Comparison of ENCODE assay signal across 9 cellular contexts in genomic region chr16:14564881-14565687, GRCh38.
DNase-seq lines count a peak whose midpoint lies in the region; ATAC-seq and TF ChIP-seq lines count a peak whose summit lies in the region.
"Had no signal": no experiment of that assay in that cellular context is flagged by ENCODE, and none has a peak within 500 bp of the region (broad histone marks: within the 10 kb centered on the region; RNA-seq: fewer than 3 reads in every experiment).

No MANE protein-coding gene starts in this region.

- peak overlapping the region; percentile 50 for H3K27ac Mint-ChIP-seq in activated CD4-positive, alpha-beta memory T cell treated with anti-CD3 and anti-CD28 coated beads, Interleukin-2, amount 10 ng/mL, durations not matched to agents 7 days and 5 days
- no peak overlapping the region for H3K27ac Mint-ChIP-seq in activated CD4-positive, alpha-beta memory T cell treated with anti-CD3 and anti-CD28 coated beads for 36 hours

- H3K36me3 ChIP-seq in stomach, result peaks cover 0 to 5% (median 0%) of the 10 kb centered on the region in 4 donors

- H3K27me3 ChIP-seq in stomach, result no peaks in the 10 kb centered on the region

- no peaks in the 10 kb centered on the region for H3K9me3 Mint-ChIP-seq in activated CD4-positive, alpha-beta memory T cell treated with anti-CD3 and anti-CD28 coated beads, Interleukin-2, amount 10 ng/mL, durations not matched to agents 7 days and 5 days
- H3K9me3 Mint-ChIP-seq in activated CD4-positive, alpha-beta memory T cell treated with anti-CD3 and anti-CD28 coated beads for 36 hours, result no peaks in the 10 kb centered on the region

- H3K36me3 Mint-ChIP-seq in activated CD4-positive, alpha-beta memory T cell treated with anti-CD3 and anti-CD28 coated beads, Interleukin-2, amount 10 ng/mL, durations not matched to agents 7 days and 5 days (ENCODE audit: low read depth), result peaks cover 3% of the 10 kb centered on the region
- H3K36me3 Mint-ChIP-seq in activated CD4-positive, alpha-beta memory T cell treated with anti-CD3 and anti-CD28 coated beads for 36 hours, result peaks cover 12% of the 10 kb centered on the region

- no peak for DNase-seq in activated CD4-positive, alpha-beta memory T cell treated with anti-CD3 and anti-CD28 coated beads, Interleukin-2, amount 10 ng/mL, durations not matched to agents 7 days and 5 days
- no peak for DNase-seq in activated CD4-positive, alpha-beta memory T cell treated with anti-CD3 and anti-CD28 coated beads for 36 hours
- DNase-seq in NCI-H774 (lab: John Stamatoyannopoulos, UW), result peak; percentile 66
- peak; percentile 70 for DNase-seq in fibroblast of gingiva (ENCODE audit: low read depth)
- DNase-seq in stomach, result no peak
- DNase-seq in GOT3 (lab: John Stamatoyannopoulos, UW), result no peak
- DNase-seq in activated naive CD4-positive, alpha-beta T cell (lab: John Stamatoyannopoulos, UW), result no peak
- DNase-seq: AML-193 had no signal

- CTCF ChIA-PET in activated CD4-positive, alpha-beta memory T cell treated with anti-CD3 and anti-CD28 coated beads, Interleukin-2, amount 10 ng/mL, durations not matched to agents 7 days and 5 days (lab: Charles Lee), result no interaction called here
- CTCF ChIA-PET in activated CD4-positive, alpha-beta memory T cell treated with anti-CD3 and anti-CD28 coated beads for 36 hours (lab: Charles Lee), result interaction anchor here (0.6 to 1.2 kb wide), 2 partner anchors 9 to 269 kb away, joined by 3 to 4 read pairs; no protein-coding TSS in a partner anchor

- H3K4me1 ChIP-seq in stomach, result peaks cover 54 to 94% (median 72%) of the 10 kb centered on the region in 4 donors

- intact Hi-C loops in activated CD4-positive, alpha-beta memory T cell treated with anti-CD3 and anti-CD28 coated beads for 36 hours (cut with micrococcal nuclease), result no loop called here
- intact Hi-C loops in stomach (cut with DNase I; ENCODE audit: low total_unique reads), result no loop called here

- no peaks in the 10 kb centered on the region for H3K9me3 ChIP-seq in stomach

- POLR2A ChIA-PET in activated CD4-positive, alpha-beta memory T cell treated with anti-CD3 and anti-CD28 coated beads, Interleukin-2, amount 10 ng/mL, durations not matched to agents 7 days and 5 days (lab: Charles Lee), result no interaction called here
- POLR2A ChIA-PET in activated CD4-positive, alpha-beta memory T cell treated with anti-CD3 and anti-CD28 coated beads for 36 hours (lab: Charles Lee), result interaction anchor here (0.6 kb wide), 1 partner anchor 76 kb away, joined by 3 read pairs; no protein-coding TSS in a partner anchor

- no peak for TF ChIP-seq EP300 in stomach (IDR thresholded peaks at IDR 0.05)

- peaks cover 13% of the 10 kb centered on the region for H3K4me1 Mint-ChIP-seq in activated CD4-positive, alpha-beta memory T cell treated with anti-CD3 and anti-CD28 coated beads, Interleukin-2, amount 10 ng/mL, durations not matched to agents 7 days and 5 days
- peaks cover 13% of the 10 kb centered on the region for H3K4me1 Mint-ChIP-seq in activated CD4-positive, alpha-beta memory T cell treated with anti-CD3 and anti-CD28 coated beads for 36 hours (ENCODE audit: low read depth)

- H3K27ac ChIP-seq in stomach, result peak overlapping the region in 4 of 5 donors; percentile 60 to 75 (median 66)

- H3K4me3 Mint-ChIP-seq in activated CD4-positive, alpha-beta memory T cell treated with anti-CD3 and anti-CD28 coated beads, Interleukin-2, amount 10 ng/mL, durations not matched to agents 7 days and 5 days, result peak overlapping the region; percentile 5
- H3K4me3 Mint-ChIP-seq in activated CD4-positive, alpha-beta memory T cell treated with anti-CD3 and anti-CD28 coated beads for 36 hours, result no peak overlapping the region

- peak overlapping the region in 2 of 4 donors; percentile 0 to 3 for H3K4me3 ChIP-seq in stomach

- no peak for TF ChIP-seq POLR2A in stomach (IDR thresholded peaks at IDR 0.05)

- no peak for ATAC-seq in GM19455 (IDR thresholded peaks at IDR 0.05; ENCODE audit: unreplicated experiment)

- no peaks in the 10 kb centered on the region for H3K27me3 Mint-ChIP-seq in activated CD4-positive, alpha-beta memory T cell treated with anti-CD3 and anti-CD28 coated beads, Interleukin-2, amount 10 ng/mL, durations not matched to agents 7 days and 5 days
- H3K27me3 Mint-ChIP-seq in activated CD4-positive, alpha-beta memory T cell treated with anti-CD3 and anti-CD28 coated beads for 36 hours, result no peaks in the 10 kb centered on the region

- 26 to 38% (median 30%) methylated on average over 5 of the region's 5 CpGs for WGBS in stomach, 5 donors

- no peak for TF ChIP-seq CTCF in stomach (IDR thresholded peaks at IDR 0.05)

Comparison
In these comparisons a context has a peak if more than half of its experiments do, and no peak if none do; other contexts are left out.
1. DNase-seq: peak in NCI-H774 (single experiment) and fibroblast of gingiva (single experiment); none in activated CD4-positive, alpha-beta memory T cell treated with anti-CD3 and anti-CD28 coated beads, Interleukin-2, amount 10 ng/mL, durations not matched to agents 7 days and 5 days (single experiment), activated CD4-positive, alpha-beta memory T cell treated with anti-CD3 and anti-CD28 coated beads for 36 hours (single experiment), stomach (single experiment), GOT3 (single experiment) and activated naive CD4-positive, alpha-beta T cell (0 of 4).